ENCODE assay signal across 1 cellular context in the genomic region with DNA sequence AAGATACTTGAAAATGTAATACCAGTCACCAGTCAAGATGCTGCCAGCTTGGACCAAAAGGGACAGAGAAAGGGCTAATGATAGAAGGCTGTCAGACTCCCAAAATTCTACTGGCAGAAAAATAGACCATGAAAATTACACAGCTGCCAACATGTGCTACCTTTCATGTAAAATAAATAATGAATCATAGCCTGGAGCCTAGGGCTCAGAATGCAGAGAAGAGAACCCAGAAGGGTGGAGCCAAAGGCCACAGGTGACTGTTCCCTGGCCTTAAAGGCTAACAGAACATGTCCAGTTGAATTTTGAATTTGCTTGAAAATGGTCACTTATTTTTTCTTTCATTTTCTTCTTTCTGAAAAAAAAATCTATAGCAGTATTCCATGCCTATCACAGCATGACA.
TF ChIP-seq lines count a peak whose summit lies in the region.

No MANE protein-coding gene starts in this region.

TF ChIP-seq in GM23338, 12 proteins besides CTCF, POLR2A, EP300 and RAD21 (continued from another document):
- TF ChIP-seq, protein P1, sequence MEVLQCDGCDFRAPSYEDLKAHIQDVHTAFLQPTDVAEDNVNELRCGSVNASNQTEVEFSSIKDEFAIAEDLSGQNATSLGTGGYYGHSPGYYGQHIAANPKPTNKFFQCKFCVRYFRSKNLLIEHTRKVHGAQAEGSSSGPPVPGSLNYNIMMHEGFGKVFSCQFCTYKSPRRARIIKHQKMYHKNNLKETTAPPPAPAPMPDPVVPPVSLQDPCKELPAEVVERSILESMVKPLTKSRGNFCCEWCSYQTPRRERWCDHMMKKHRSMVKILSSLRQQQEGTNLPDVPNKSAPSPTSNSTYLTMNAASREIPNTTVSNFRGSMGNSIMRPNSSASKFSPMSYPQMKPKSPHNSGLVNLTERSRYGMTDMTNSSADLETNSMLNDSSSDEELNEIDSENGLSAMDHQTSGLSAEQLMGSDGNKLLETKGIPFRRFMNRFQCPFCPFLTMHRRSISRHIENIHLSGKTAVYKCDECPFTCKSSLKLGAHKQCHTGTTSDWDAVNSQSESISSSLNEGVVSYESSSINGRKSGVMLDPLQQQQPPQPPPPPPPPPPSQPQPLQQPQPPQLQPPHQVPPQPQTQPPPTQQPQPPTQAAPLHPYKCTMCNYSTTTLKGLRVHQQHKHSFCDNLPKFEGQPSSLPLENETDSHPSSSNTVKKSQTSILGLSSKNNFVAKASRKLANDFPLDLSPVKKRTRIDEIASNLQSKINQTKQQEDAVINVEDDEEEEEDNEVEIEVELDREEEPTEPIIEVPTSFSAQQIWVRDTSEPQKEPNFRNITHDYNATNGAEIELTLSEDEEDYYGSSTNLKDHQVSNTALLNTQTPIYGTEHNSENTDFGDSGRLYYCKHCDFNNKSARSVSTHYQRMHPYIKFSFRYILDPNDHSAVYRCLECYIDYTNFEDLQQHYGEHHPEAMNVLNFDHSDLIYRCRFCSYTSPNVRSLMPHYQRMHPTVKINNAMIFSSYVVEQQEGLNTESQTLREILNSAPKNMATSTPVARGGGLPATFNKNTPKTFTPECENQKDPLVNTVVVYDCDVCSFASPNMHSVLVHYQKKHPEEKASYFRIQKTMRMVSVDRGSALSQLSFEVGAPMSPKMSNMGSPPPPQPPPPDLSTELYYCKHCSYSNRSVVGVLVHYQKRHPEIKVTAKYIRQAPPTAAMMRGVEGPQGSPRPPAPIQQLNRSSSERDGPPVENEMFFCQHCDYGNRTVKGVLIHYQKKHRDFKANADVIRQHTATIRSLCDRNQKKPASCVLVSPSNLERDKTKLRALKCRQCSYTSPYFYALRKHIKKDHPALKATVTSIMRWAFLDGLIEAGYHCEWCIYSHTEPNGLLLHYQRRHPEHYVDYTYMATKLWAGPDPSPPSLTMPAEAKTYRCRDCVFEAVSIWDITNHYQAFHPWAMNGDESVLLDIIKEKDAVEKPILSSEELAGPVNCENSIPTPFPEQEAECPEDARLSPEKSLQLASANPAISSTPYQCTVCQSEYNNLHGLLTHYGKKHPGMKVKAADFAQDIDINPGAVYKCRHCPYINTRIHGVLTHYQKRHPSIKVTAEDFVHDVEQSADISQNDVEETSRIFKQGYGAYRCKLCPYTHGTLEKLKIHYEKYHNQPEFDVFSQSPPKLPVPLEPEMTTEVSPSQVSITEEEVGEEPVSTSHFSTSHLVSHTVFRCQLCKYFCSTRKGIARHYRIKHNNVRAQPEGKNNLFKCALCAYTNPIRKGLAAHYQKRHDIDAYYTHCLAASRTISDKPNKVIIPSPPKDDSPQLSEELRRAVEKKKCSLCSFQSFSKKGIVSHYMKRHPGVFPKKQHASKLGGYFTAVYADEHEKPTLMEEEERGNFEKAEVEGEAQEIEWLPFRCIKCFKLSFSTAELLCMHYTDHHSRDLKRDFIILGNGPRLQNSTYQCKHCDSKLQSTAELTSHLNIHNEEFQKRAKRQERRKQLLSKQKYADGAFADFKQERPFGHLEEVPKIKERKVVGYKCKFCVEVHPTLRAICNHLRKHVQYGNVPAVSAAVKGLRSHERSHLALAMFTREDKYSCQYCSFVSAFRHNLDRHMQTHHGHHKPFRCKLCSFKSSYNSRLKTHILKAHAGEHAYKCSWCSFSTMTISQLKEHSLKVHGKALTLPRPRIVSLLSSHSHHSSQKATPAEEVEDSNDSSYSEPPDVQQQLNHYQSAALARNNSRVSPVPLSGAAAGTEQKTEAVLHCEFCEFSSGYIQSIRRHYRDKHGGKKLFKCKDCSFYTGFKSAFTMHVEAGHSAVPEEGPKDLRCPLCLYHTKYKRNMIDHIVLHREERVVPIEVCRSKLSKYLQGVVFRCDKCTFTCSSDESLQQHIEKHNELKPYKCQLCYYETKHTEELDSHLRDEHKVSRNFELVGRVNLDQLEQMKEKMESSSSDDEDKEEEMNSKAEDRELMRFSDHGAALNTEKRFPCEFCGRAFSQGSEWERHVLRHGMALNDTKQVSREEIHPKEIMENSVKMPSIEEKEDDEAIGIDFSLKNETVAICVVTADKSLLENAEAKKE (CRISPR knock-in tag; IDR thresholded peaks at IDR 0.05) = no peak
- TF ChIP-seq, protein P2, sequence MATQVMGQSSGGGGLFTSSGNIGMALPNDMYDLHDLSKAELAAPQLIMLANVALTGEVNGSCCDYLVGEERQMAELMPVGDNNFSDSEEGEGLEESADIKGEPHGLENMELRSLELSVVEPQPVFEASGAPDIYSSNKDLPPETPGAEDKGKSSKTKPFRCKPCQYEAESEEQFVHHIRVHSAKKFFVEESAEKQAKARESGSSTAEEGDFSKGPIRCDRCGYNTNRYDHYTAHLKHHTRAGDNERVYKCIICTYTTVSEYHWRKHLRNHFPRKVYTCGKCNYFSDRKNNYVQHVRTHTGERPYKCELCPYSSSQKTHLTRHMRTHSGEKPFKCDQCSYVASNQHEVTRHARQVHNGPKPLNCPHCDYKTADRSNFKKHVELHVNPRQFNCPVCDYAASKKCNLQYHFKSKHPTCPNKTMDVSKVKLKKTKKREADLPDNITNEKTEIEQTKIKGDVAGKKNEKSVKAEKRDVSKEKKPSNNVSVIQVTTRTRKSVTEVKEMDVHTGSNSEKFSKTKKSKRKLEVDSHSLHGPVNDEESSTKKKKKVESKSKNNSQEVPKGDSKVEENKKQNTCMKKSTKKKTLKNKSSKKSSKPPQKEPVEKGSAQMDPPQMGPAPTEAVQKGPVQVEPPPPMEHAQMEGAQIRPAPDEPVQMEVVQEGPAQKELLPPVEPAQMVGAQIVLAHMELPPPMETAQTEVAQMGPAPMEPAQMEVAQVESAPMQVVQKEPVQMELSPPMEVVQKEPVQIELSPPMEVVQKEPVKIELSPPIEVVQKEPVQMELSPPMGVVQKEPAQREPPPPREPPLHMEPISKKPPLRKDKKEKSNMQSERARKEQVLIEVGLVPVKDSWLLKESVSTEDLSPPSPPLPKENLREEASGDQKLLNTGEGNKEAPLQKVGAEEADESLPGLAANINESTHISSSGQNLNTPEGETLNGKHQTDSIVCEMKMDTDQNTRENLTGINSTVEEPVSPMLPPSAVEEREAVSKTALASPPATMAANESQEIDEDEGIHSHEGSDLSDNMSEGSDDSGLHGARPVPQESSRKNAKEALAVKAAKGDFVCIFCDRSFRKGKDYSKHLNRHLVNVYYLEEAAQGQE (IDR thresholded peaks at IDR 0.05; ENCODE audit: unreplicated experiment) = no peak
- no peak for TF ChIP-seq ZNF331 (CRISPR knock-in tag; IDR thresholded peaks at IDR 0.05; ENCODE audit: low read depth)
